Comparison of ENCODE assay signal across 38 cellular contexts in the genomic region with DNA sequence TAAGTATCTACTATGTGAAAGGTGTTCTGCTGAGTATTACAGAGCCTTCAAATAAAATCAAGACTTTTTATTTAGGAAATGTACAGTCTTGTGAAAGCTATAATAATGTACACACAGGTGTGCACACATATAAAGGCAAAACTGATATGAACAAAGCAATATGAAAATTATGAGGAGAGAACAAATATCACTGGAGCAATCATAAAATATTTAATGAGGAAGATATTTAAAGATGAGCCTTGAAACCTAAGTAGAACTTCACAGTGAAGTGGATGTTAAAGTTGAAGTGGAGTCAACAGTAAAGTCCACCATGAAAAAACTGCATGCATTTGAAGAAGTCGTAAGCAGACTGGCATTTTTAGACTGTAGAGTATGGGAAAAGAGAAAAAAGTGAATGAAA. TPM values are rescaled to one million over a fixed set of nuclear protein-coding genes. Genes with fewer than 3 reads are reported as not detected.
"Had no signal": no experiment of that assay in that cellular context is flagged by ENCODE, and none has a peak within 500 bp of the region (broad histone marks: within the 10 kb centered on the region; RNA-seq: fewer than 3 reads in every experiment).

No MANE protein-coding gene starts in this region.

- DNase-seq: Karpas-422, Kasumi-1, MG63, MM.1S, MV-4-11, NCI-H1048, NCI-H1092, NCI-H1092 treated with DMSO at 0.1 percent for 48 hours, NCI-H1105, NCI-H1105 treated with DMSO at 0.1 percent for 48 hours, NCI-H1417 treated with DMSO at 0.1 percent for 48 hours, NCI-H1436, NCI-H1436 treated with DMSO at 0.1 percent for 48 hours, NCI-H146, NCI-H1694, NCI-H1694 treated with DMSO at 0.1 percent for 48 hours, NCI-H187, NCI-H187 treated with DMSO at 0.1 percent for 48 hours, NCI-H1930, NCI-H2029, NCI-H2029 treated with DMSO at 0.1 percent for 48 hours, NCI-H2081, NCI-H2081 treated with DMSO at 0.1 percent for 48 hours, NCI-H2107, NCI-H2171, NCI-H2171 treated with DMSO at 0.1 percent for 48 hours, NCI-H2227 treated with DMSO at 0.1 percent for 48 hours, NCI-H226, NCI-H345, NCI-H446, NCI-H446 treated with DMSO at 0.1 percent for 48 hours, NCI-H510A, NCI-H510A treated with DMSO at 0.1 percent for 48 hours, NCI-H524 had no signal

- H3K4me3 ChIP-seq: MG63 had no signal

RNA-seq across cellular contexts. Expression of a gene that starts 18.5 kb away (rescaled TPM):
- total RNA-seq: LHCN-M2, M059J, MCF 10A, NCI-H460 had no signal

RNA-seq across cellular contexts. Expression of a gene that starts 46.6 kb away (rescaled TPM):
- total RNA-seq: LHCN-M2, M059J, MCF 10A, NCI-H460 had no signal

RNA-seq across cellular contexts. Expression of a gene that starts 53.0 kb away (rescaled TPM):
- total RNA-seq: LHCN-M2, M059J, MCF 10A, NCI-H460 had no signal

RNA-seq across cellular contexts. Expression of a gene that starts 53.5 kb away (rescaled TPM):
- total RNA-seq: LHCN-M2, M059J, MCF 10A, NCI-H460 had no signal
